11 cellular contexts compared by ENCODE assay signal in genomic region chr14:105201156-105201927, GRCh38. TPM values are rescaled to one million over a fixed set of nuclear protein-coding genes. Genes with fewer than 3 reads are reported as not detected.
A peak's percentile ranks its signal among the peaks of the same experiment; 100 is the strongest.
DNase-seq lines count a peak whose midpoint lies in the region; ATAC-seq, FAIRE-seq and TF ChIP-seq lines count a peak whose summit lies in the region.
"Had no signal": no experiment of that assay in that cellular context is flagged by ENCODE, and none has a peak within 500 bp of the region (broad histone marks: within the 10 kb centered on the region; RNA-seq: fewer than 3 reads in every experiment).

No MANE protein-coding gene starts in this region.

- H3K4me3 Mint-ChIP-seq in activated CD8-positive, alpha-beta memory T cell treated with anti-CD3 and anti-CD28 coated beads, Interleukin-2, amount 10 ng/mL, durations not matched to agents 7 days and 5 days = no peak overlapping the region
- no peak overlapping the region for H3K4me3 Mint-ChIP-seq in stimulated activated memory B cell treated with anti-CD40 and anti-IgM and Interleukin-4, amounts not matched to agents 10 μg/mL and 1 μg/mL and 100 μg/mL, for 72 hours
- H3K4me3 Mint-ChIP-seq: activated T-cell treated with anti-CD3 and anti-CD28 coated beads, Interleukin-2, amount 50 U/mL, for 72 hours had no signal

- POLR2A ChIA-PET in endothelial cell of umbilical vein (lab: Charles Lee) = no interaction called here

- no peaks in the 10 kb centered on the region for H3K36me3 ChIP-seq in endothelial cell of umbilical vein (ENCODE audit: control insufficient read depth in 2 of 2, extremely low read depth in 1 of 2, insufficient read depth in 2 of 2, low read length in 2 of 2)

- peak; percentile 42 for FAIRE-seq in endothelial cell of umbilical vein (lab: Jason Lieb, UNC)

- no peaks in the 10 kb centered on the region for H3K9me1 ChIP-seq in endothelial cell of umbilical vein (replicated peaks; ENCODE audit: control insufficient read depth, extremely low read depth, insufficient read depth, low read length)

- no peaks in the 10 kb centered on the region for H3K36me3 Mint-ChIP-seq in activated CD8-positive, alpha-beta memory T cell treated with anti-CD3 and anti-CD28 coated beads, Interleukin-2, amount 10 ng/mL, durations not matched to agents 7 days and 5 days
- no peaks in the 10 kb centered on the region for H3K36me3 Mint-ChIP-seq in stimulated activated memory B cell treated with anti-CD40 and anti-IgM and Interleukin-4, amounts not matched to agents 10 μg/mL and 1 μg/mL and 100 μg/mL, for 72 hours

- no peaks in the 10 kb centered on the region for H3K9me3 Mint-ChIP-seq in activated CD8-positive, alpha-beta memory T cell treated with anti-CD3 and anti-CD28 coated beads, Interleukin-2, amount 10 ng/mL, durations not matched to agents 7 days and 5 days (ENCODE audit: low read depth)
- H3K9me3 Mint-ChIP-seq in stimulated activated memory B cell treated with anti-CD40 and anti-IgM and Interleukin-4, amounts not matched to agents 10 μg/mL and 1 μg/mL and 100 μg/mL, for 72 hours = no peaks in the 10 kb centered on the region
- H3K9me3 Mint-ChIP-seq: activated T-cell treated with anti-CD3 and anti-CD28 coated beads, Interleukin-2, amount 50 U/mL, for 72 hours had no signal

- H2AFZ ChIP-seq in endothelial cell of umbilical vein (ENCODE audit: low read depth, low read length) = peak overlapping the region; percentile 21

- dilution Hi-C loops in endothelial cell of umbilical vein (cut with MboI; ENCODE audit: extremely low pct_ligation_motif_present, low sequenced_read_pairs) = no loop called here

- no peaks in the 10 kb centered on the region for H3K9me3 ChIP-seq in endothelial cell of umbilical vein (replicated peaks; ENCODE audit: control insufficient read depth, insufficient read depth, low read length)

- peak overlapping the region; percentile 11 for H3K27ac ChIP-seq in endothelial cell of umbilical vein (ENCODE audit: insufficient read depth, low read depth, low read length)

- CTCF ChIA-PET in activated CD8-positive, alpha-beta memory T cell treated with anti-CD3 and anti-CD28 coated beads, Interleukin-2, amount 10 ng/mL, durations not matched to agents 7 days and 5 days (lab: Charles Lee) = interaction anchor here (0.7 to 3.2 kb wide), 10 partner anchors 11 to 151 kb away, joined by 3 to 15 read pairs (median 4); partner anchors contain the start of gene BRF1
- CTCF ChIA-PET in endothelial cell of umbilical vein (lab: Charles Lee) = interaction anchor here (2.1 to 9.7 kb wide), 3 partner anchors 31 to 151 kb away, joined by 10 to 94 read pairs (median 17); partner anchors contain the start of gene JAG2

- TF ChIP-seq CTCF in endothelial cell of umbilical vein (IDR thresholded peaks at IDR 0.05; ENCODE audit: extremely low read depth in 1 of 2, insufficient read depth in 1 of 2, low read depth in 1 of 2, low read length in 2 of 2) = peak; percentile 4 to 25

- no peak for TF ChIP-seq POLR2A in endothelial cell of umbilical vein (IDR thresholded peaks at IDR 0.05; ENCODE audit: low read depth, low read length)

- H3K9ac ChIP-seq in endothelial cell of umbilical vein (replicated peaks; ENCODE audit: extremely low read depth, insufficient read depth, low read length) = no peak overlapping the region

- H4K20me1 ChIP-seq in endothelial cell of umbilical vein (replicated peaks; ENCODE audit: control insufficient read depth, extremely low read depth, insufficient read depth, low read length) = no peaks in the 10 kb centered on the region

- no peaks in the 10 kb centered on the region for H3K79me2 ChIP-seq in endothelial cell of umbilical vein (ENCODE audit: control insufficient read depth, insufficient read depth, low read length)

- no peak for ATAC-seq in activated CD8-positive, alpha-beta memory T cell treated with anti-CD3 and anti-CD28 coated beads, Interleukin-2, amount 10 ng/mL, durations not matched to agents 7 days and 5 days
- peak; percentile 21 for ATAC-seq in stimulated activated memory B cell treated with anti-CD40 and anti-IgM and Interleukin-4, amounts not matched to agents 10 μg/mL and 1 μg/mL and 100 μg/mL, for 72 hours
- no peak for ATAC-seq in HG02759 (IDR thresholded peaks at IDR 0.05; ENCODE audit: unreplicated experiment)
- ATAC-seq: T-helper 17 cell had no signal

- no peak overlapping the region for H3K4me2 ChIP-seq in endothelial cell of umbilical vein (ENCODE audit: insufficient read depth, low read length)

- no peaks in the 10 kb centered on the region for H3K27me3 ChIP-seq in endothelial cell of umbilical vein (ENCODE audit: control insufficient read depth in 2 of 2, insufficient read depth in 2 of 2, low read length in 2 of 2)

- peaks cover 14% of the 10 kb centered on the region for H3K27me3 Mint-ChIP-seq in activated CD8-positive, alpha-beta memory T cell treated with anti-CD3 and anti-CD28 coated beads, Interleukin-2, amount 10 ng/mL, durations not matched to agents 7 days and 5 days
- peaks cover 84% of the 10 kb centered on the region for H3K27me3 Mint-ChIP-seq in stimulated activated memory B cell treated with anti-CD40 and anti-IgM and Interleukin-4, amounts not matched to agents 10 μg/mL and 1 μg/mL and 100 μg/mL, for 72 hours

- H3K27ac Mint-ChIP-seq in activated CD8-positive, alpha-beta memory T cell treated with anti-CD3 and anti-CD28 coated beads, Interleukin-2, amount 10 ng/mL, durations not matched to agents 7 days and 5 days = peak overlapping the region; percentile 56
- peak overlapping the region; percentile 32 for H3K27ac Mint-ChIP-seq in stimulated activated memory B cell treated with anti-CD40 and anti-IgM and Interleukin-4, amounts not matched to agents 10 μg/mL and 1 μg/mL and 100 μg/mL, for 72 hours
- H3K27ac Mint-ChIP-seq: activated T-cell treated with anti-CD3 and anti-CD28 coated beads, Interleukin-2, amount 50 U/mL, for 72 hours; T-helper 17 cell had no signal

- intact Hi-C loops in endothelial cell of umbilical vein (cut with micrococcal nuclease) = loop anchor here (10.0 kb wide), 1 partner anchor 53 kb away; no protein-coding TSS in a partner anchor

- no peak for DNase-seq in activated CD8-positive, alpha-beta memory T cell treated with anti-CD3 and anti-CD28 coated beads, Interleukin-2, amount 10 ng/mL, durations not matched to agents 7 days and 5 days
- DNase-seq in activated CD8-positive, alpha-beta memory T cell treated with anti-CD3 and anti-CD28 coated beads for 24 hours = no peak
- DNase-seq in NOMO-1 (lab: John Stamatoyannopoulos, UW; ENCODE audit: unreplicated experiment in 2 of 2) (peak; percentile 54 to 73), endothelial cell of umbilical vein (ENCODE audit: low read depth, low spot score) (no peak), NCI-H1694 treated with DMSO at 0.1 percent for 48 hours (lab: John Stamatoyannopoulos, UW) (no peak), RPMI8226 (no peak)
- DNase-seq: stimulated activated CD4-positive, alpha-beta T cell treated with anti-CD3 and anti-CD28 coated beads, Interleukin-12 subunit alpha, Interleukin-12 subunit beta, amount 100 ng/mL, for 4 hours; T-helper 17 cell had no signal

- H3K4me1 ChIP-seq in endothelial cell of umbilical vein (ENCODE audit: control insufficient read depth, extremely low read depth, insufficient read depth, low read length) = peaks cover 36% of the 10 kb centered on the region

- no TSS peak for BruUV-seq in endothelial cell of umbilical vein (replicated peaks; lab: Mats Ljungman, UMichigan)

- no peak overlapping the region for H3K4me3 ChIP-seq in endothelial cell of umbilical vein (replicated peaks in 1 of 3; ENCODE audit: insufficient read depth in 1 of 3, low read depth in 1 of 3, low read length in 3 of 3)

- H3K4me1 Mint-ChIP-seq in activated CD8-positive, alpha-beta memory T cell treated with anti-CD3 and anti-CD28 coated beads, Interleukin-2, amount 10 ng/mL, durations not matched to agents 7 days and 5 days = peaks cover 15% of the 10 kb centered on the region
- H3K4me1 Mint-ChIP-seq in stimulated activated memory B cell treated with anti-CD40 and anti-IgM and Interleukin-4, amounts not matched to agents 10 μg/mL and 1 μg/mL and 100 μg/mL, for 72 hours = peaks cover 34% of the 10 kb centered on the region

RNA-seq across cellular contexts. Expression of gene NUDT14, which starts 20.2 kb away (rescaled TPM):
- 10 to 100 TPM; 16.2 to 20.9 TPM for total RNA-seq in activated CD8-positive, alpha-beta memory T cell treated with anti-CD3 and anti-CD28 coated beads, Interleukin-2, amount 10 ng/mL, durations not matched to agents 7 days and 5 days
- total RNA-seq in endothelial cell of umbilical vein = 97.7 and 104 TPM in 2 replicates
- polyA plus RNA-seq in endothelial cell of umbilical vein = 103 and 129 TPM in 2 replicates
- 45.7 and 71.1 TPM in 2 replicates for polyA plus RNA-seq in endothelial cell of umbilical vein (2011; cell fraction: cytosol; rRNA removed)
- polyA plus RNA-seq in endothelial cell of umbilical vein (2011; cell fraction: nucleus; rRNA removed) = 62.8 and 71.6 TPM in 2 replicates
- 34.7 and 54.2 TPM in 2 replicates for polyA plus RNA-seq in endothelial cell of umbilical vein (2012)
- 21.2 and 26.4 TPM in 2 replicates for polyA minus RNA-seq in endothelial cell of umbilical vein
- 9.2 TPM for polyA minus RNA-seq in endothelial cell of umbilical vein (2011; cell fraction: cytosol; rRNA and poly(A)+ RNA removed)
- 15.2 and 25.5 TPM in 2 replicates for polyA minus RNA-seq in endothelial cell of umbilical vein (2011; cell fraction: nucleus; rRNA and poly(A)+ RNA removed)

RNA-seq across cellular contexts. Expression of gene JAG2, which starts 32.8 kb away (rescaled TPM):
- 1 to 10 TPM in 1 of 2 experiments, under 1 TPM in 1; 0.76 to 3.2 TPM for total RNA-seq in activated CD8-positive, alpha-beta memory T cell treated with anti-CD3 and anti-CD28 coated beads, Interleukin-2, amount 10 ng/mL, durations not matched to agents 7 days and 5 days
- total RNA-seq in endothelial cell of umbilical vein = 128 and 139 TPM in 2 replicates
- polyA plus RNA-seq in endothelial cell of umbilical vein = 80.7 and 105 TPM in 2 replicates
- polyA plus RNA-seq in endothelial cell of umbilical vein (2011; cell fraction: cytosol; rRNA removed) = 54.3 and 62.1 TPM in 2 replicates
- 295 and 312 TPM in 2 replicates for polyA plus RNA-seq in endothelial cell of umbilical vein (2011; cell fraction: nucleus; rRNA removed)
- polyA plus RNA-seq in endothelial cell of umbilical vein (2012) = 59.6 and 61.1 TPM in 2 replicates
- polyA minus RNA-seq in endothelial cell of umbilical vein = 95.3 and 129 TPM in 2 replicates
- 8.7 TPM for polyA minus RNA-seq in endothelial cell of umbilical vein (2011; cell fraction: cytosol; rRNA and poly(A)+ RNA removed)
- polyA minus RNA-seq in endothelial cell of umbilical vein (2011; cell fraction: nucleus; rRNA and poly(A)+ RNA removed) = 62.0 and 95.6 TPM in 2 replicates

RNA-seq across cellular contexts. Expression of gene BTBD6, which starts 47.0 kb away (rescaled TPM):
- total RNA-seq in activated CD8-positive, alpha-beta memory T cell treated with anti-CD3 and anti-CD28 coated beads, Interleukin-2, amount 10 ng/mL, durations not matched to agents 7 days and 5 days = 10 to 100 TPM; 47.1 to 49.0 TPM
- 57.7 and 63.1 TPM in 2 replicates for total RNA-seq in endothelial cell of umbilical vein
- polyA plus RNA-seq in endothelial cell of umbilical vein = 63.1 and 65.0 TPM in 2 replicates
- polyA plus RNA-seq in endothelial cell of umbilical vein (2011; cell fraction: cytosol; rRNA removed) = 51.6 and 57.9 TPM in 2 replicates
- 111 and 113 TPM in 2 replicates for polyA plus RNA-seq in endothelial cell of umbilical vein (2011; cell fraction: nucleus; rRNA removed)
- 38.8 and 47.5 TPM in 2 replicates for polyA plus RNA-seq in endothelial cell of umbilical vein (2012)
- 43.1 and 43.3 TPM in 2 replicates for polyA minus RNA-seq in endothelial cell of umbilical vein
- 27.3 TPM for polyA minus RNA-seq in endothelial cell of umbilical vein (2011; cell fraction: cytosol; rRNA and poly(A)+ RNA removed)
- polyA minus RNA-seq in endothelial cell of umbilical vein (2011; cell fraction: nucleus; rRNA and poly(A)+ RNA removed) = 12.7 and 14.1 TPM in 2 replicates

Comparison
In these comparisons a context has a peak if more than half of its experiments do, and no peak if none do; other contexts are left out.
1. DNase-seq: peak in NOMO-1 (2 of 2); none in activated CD8-positive, alpha-beta memory T cell treated with anti-CD3 and anti-CD28 coated beads, Interleukin-2, amount 10 ng/mL, durations not matched to agents 7 days and 5 days (single experiment), activated CD8-positive, alpha-beta memory T cell treated with anti-CD3 and anti-CD28 coated beads for 24 hours (single experiment), endothelial cell of umbilical vein (single experiment), NCI-H1694 treated with DMSO at 0.1 percent for 48 hours (single experiment) and RPMI8226 (single experiment).
2. RNA of gene JAG2, which starts 32.8 kb away (total RNA-seq): 128 to 139 TPM in endothelial cell of umbilical vein; 0.76 to 3.2 TPM in activated CD8-positive, alpha-beta memory T cell treated with anti-CD3 and anti-CD28 coated beads, Interleukin-2, amount 10 ng/mL, durations not matched to agents 7 days and 5 days; every median in the first group is over 10 times any median in the second.